In genomic region chr5:135386886-135387628, GRCh38 we compare ENCODE assay signal across 8 cellular contexts. TPM values are rescaled to one million over a fixed set of nuclear protein-coding genes. Genes with fewer than 3 reads are reported as not detected.
DNase-seq lines count a peak whose midpoint lies in the region.

No MANE protein-coding gene starts in this region.

- H3K79me2 ChIP-seq in trophoblast cell (ENCODE audit: control insufficient read depth, insufficient read depth, low read length, poor library complexity) = peaks cover 6% of the 10 kb centered on the region

- peaks cover 10% of the 10 kb centered on the region for H3K79me1 ChIP-seq in trophoblast cell (ENCODE audit: low read length)

- no peak overlapping the region for H3K14ac ChIP-seq in trophoblast cell (ENCODE audit: low read length)

- no peaks in the 10 kb centered on the region for H3K9me3 ChIP-seq in trophoblast cell (ENCODE audit: insufficient read depth, low read depth, low read length)

- no peak overlapping the region for H3K4me2 ChIP-seq in trophoblast cell (ENCODE audit: low read length)

- H4K12ac ChIP-seq in trophoblast cell (ENCODE audit: low read depth, low read length) = no peak overlapping the region

- H3K4me1 ChIP-seq in trophoblast cell (ENCODE audit: control insufficient read depth in 1 of 2, insufficient read depth in 2 of 2, low read length in 2 of 2) = peaks cover 13 to 19% of the 10 kb centered on the region in 2 experiments

- H2BK12ac ChIP-seq in trophoblast cell (ENCODE audit: low read length) = no peak overlapping the region

- no peak overlapping the region for H3K23ac ChIP-seq in trophoblast cell (ENCODE audit: low read length)

- peak overlapping the region; percentile 3 for H3K18ac ChIP-seq in trophoblast cell (ENCODE audit: low read length)

- no peak overlapping the region for H4K8ac ChIP-seq in trophoblast cell (ENCODE audit: low read depth, low read length)

- in situ Hi-C loops in Caki2 (cut with HindIII; ENCODE audit: low pct_unique_long_range_greater_than_20kb, low sequenced_read_pairs) = no loop called here

- peak; percentile 50 for DNase-seq in Caki2 (ENCODE audit: low read depth)
- peak; percentile 88 for DNase-seq in RPMI7951 (ENCODE audit: low read depth)
- peak; percentile 90 for DNase-seq in fibroblast of gingiva (ENCODE audit: low read depth)
- peak; percentile 42 to 72 for DNase-seq in trophoblast cell
- DNase-seq in stimulated activated CD4-positive, alpha-beta T cell treated with anti-CD3 and anti-CD28 coated beads, Interleukin-12 subunit alpha, Interleukin-12 subunit beta, amount 100 ng/mL, for 4 hours = no peak
- DNase-seq in NCI-H1436 treated with DMSO at 0.1 percent for 48 hours (lab: John Stamatoyannopoulos, UW) = no peak
- no peak for DNase-seq in posterior cingulate gyrus
- no peak for DNase-seq in NAMALWA (ENCODE audit: low spot score)

- no peaks in the 10 kb centered on the region for H3K27me3 ChIP-seq in trophoblast cell (ENCODE audit: insufficient read depth, low read length)

- no peak overlapping the region for H4K91ac ChIP-seq in trophoblast cell (ENCODE audit: low read depth, low read length)

- no CpG with 5 or more reads among the region's 8 CpGs for WGBS in trophoblast cell (ENCODE audit: extremely low coverage, insufficient coverage, insufficient read length)

- no peak overlapping the region for H3K27ac ChIP-seq in trophoblast cell (ENCODE audit: low read depth, low read length)

- H3K36me3 ChIP-seq in trophoblast cell (ENCODE audit: control insufficient read depth in 1 of 2, insufficient read depth in 2 of 2, low read length in 2 of 2) = peaks cover 37 to 58% of the 10 kb centered on the region in 2 experiments

- H3K4me3 ChIP-seq in trophoblast cell (ENCODE audit: low read depth, low read length) = no peak overlapping the region

- H2BK120ac ChIP-seq in trophoblast cell (ENCODE audit: insufficient read depth, low read length, poor library complexity) = no peak overlapping the region

- no peak overlapping the region for H3K9ac ChIP-seq in trophoblast cell (ENCODE audit: low read length)

- no peak overlapping the region for H2BK5ac ChIP-seq in trophoblast cell (ENCODE audit: low read depth, low read length, poor library complexity)

- no peak overlapping the region for H3K4ac ChIP-seq in trophoblast cell (ENCODE audit: low read depth, low read length)

- H2AFZ ChIP-seq in trophoblast cell (ENCODE audit: insufficient read depth, low read length, poor library complexity) = no peak overlapping the region

- no peak overlapping the region for H2AK5ac ChIP-seq in trophoblast cell (ENCODE audit: low read length)

- intact Hi-C loops in posterior cingulate gyrus (cut with DNase I) = no loop called here

RNA-seq across cellular contexts. Expression of gene MACROH2A1, which starts 12.0 kb away (rescaled TPM):
- total RNA-seq in Caki2 (2014; rRNA removed; shearing (Covaris generic); ENCODE audit: low replicate concordance) = 265 and 301 TPM in 2 replicates
- 235 and 252 TPM in 2 replicates for total RNA-seq in RPMI7951 (2014; rRNA removed; shearing (Covaris generic))
- polyA plus RNA-seq in trophoblast cell (2013) = 172 and 175 TPM in 2 replicates

Comparison
In these comparisons a context has a peak if more than half of its experiments do, and no peak if none do; other contexts are left out.
1. DNase-seq: peak in Caki2 (single experiment), RPMI7951 (single experiment), fibroblast of gingiva (single experiment) and trophoblast cell (2 of 2); none in stimulated activated CD4-positive, alpha-beta T cell treated with anti-CD3 and anti-CD28 coated beads, Interleukin-12 subunit alpha, Interleukin-12 subunit beta, amount 100 ng/mL, for 4 hours (single experiment), NCI-H1436 treated with DMSO at 0.1 percent for 48 hours (single experiment), posterior cingulate gyrus (0 of 10) and NAMALWA (single experiment).